ENCODE assay signal across 1 cellular context in the genomic region with DNA sequence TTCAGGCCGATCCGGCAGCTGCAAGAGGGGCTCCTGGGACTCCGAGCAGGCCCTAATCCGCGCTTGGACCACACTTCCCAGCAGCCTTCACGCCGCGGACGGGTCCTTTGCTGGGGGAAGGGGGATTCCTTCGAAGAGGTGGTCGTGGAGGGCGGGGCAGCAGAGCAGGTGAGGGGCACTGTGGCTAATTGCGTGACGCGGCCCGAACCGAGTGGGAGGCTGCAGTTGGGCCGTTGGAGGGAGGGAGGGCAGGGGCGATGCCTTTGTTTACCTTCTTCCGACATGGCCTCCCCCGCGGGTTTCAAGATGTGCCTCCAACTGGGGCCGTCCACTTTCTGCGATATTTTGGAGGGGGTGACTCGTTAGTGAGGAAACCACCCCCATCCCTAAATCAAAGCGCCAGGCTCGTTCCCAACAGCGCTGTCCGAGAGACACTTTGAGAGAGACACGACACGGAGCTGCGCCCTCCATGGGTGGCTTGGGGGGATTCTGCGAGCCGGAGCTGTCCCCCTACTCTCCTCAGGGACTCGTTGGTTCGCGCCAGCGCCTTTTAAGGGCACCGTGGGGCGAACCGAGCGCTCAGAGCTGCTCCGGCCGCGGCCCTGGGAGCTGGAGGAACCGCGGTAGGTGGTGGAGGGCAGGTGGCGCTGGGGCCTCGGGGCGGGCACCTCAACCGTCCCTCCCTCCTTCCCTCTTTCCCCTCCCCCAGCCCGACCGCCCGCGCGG.
TF ChIP-seq lines count a peak whose summit lies in the region.

A gene (plus strand): TSS at position 582 of the 726 bp plus-strand sequence. CDS start 3,070 bp downstream, outside the sequence.

TF ChIP-seq in K562, 482 proteins besides CTCF, POLR2A, EP300 and RAD21 (continued from another document and continues in another):
- TF ChIP-seq, protein P1, sequence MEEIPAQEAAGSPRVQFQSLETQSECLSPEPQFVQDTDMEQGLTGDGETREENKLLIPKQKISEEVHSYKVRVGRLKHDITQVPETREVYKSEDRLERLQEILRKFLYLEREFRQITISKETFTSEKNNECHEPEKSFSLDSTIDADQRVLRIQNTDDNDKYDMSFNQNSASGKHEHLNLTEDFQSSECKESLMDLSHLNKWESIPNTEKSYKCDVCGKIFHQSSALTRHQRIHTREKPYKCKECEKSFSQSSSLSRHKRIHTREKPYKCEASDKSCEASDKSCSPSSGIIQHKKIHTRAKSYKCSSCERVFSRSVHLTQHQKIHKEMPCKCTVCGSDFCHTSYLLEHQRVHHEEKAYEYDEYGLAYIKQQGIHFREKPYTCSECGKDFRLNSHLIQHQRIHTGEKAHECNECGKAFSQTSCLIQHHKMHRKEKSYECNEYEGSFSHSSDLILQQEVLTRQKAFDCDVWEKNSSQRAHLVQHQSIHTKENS (CRISPR knock-in tag; IDR thresholded peaks at IDR 0.05): no peak
- TF ChIP-seq BRD9 (IDR thresholded peaks at IDR 0.05; ENCODE audit: low read depth, partially characterized antibody): no peak
- TF ChIP-seq GTF2F1 (IDR thresholded peaks at IDR 0.05; ENCODE audit: low read depth, low read length): peak; percentile 96
- TF ChIP-seq ZNF436 (CRISPR knock-in tag; IDR thresholded peaks at IDR 0.05): 0 out of 2 replicates have a peak, but pooled peaks have one; percentile 14
- peak; percentile 93 for TF ChIP-seq HMGN3 (IDR thresholded peaks at IDR 0.05; ENCODE audit: borderline replicate concordance, extremely low read depth, insufficient read length, low read depth, low read length)
- TF ChIP-seq CEBPB (tag; IDR thresholded peaks at IDR 0.05): peak; percentile 66
- no peak; the same call in 1 of the 2 replicates for TF ChIP-seq CAMTA2 (CRISPR knock-in tag; conservative IDR thresholded peaks at IDR 0.05)
- peak; percentile 91 for TF ChIP-seq GTF2E2 (tag; IDR thresholded peaks at IDR 0.05)
- TF ChIP-seq ZNF699 (CRISPR knock-in tag; IDR thresholded peaks at IDR 0.05; ENCODE audit: insufficient replicate concordance): no peak
- TF ChIP-seq, protein P2, sequence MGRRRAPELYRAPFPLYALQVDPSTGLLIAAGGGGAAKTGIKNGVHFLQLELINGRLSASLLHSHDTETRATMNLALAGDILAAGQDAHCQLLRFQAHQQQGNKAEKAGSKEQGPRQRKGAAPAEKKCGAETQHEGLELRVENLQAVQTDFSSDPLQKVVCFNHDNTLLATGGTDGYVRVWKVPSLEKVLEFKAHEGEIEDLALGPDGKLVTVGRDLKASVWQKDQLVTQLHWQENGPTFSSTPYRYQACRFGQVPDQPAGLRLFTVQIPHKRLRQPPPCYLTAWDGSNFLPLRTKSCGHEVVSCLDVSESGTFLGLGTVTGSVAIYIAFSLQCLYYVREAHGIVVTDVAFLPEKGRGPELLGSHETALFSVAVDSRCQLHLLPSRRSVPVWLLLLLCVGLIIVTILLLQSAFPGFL (CRISPR knock-in tag; IDR thresholded peaks at IDR 0.05): no peak
- no peak; the same call in 1 of the 2 replicates for TF ChIP-seq ELF1 (tag; IDR thresholded peaks at IDR 0.05)
- TF ChIP-seq U2AF1 (optimal IDR thresholded peaks at IDR 0.05; ENCODE audit: low read depth, low read length): peak; percentile 99
- TF ChIP-seq, protein P3, sequence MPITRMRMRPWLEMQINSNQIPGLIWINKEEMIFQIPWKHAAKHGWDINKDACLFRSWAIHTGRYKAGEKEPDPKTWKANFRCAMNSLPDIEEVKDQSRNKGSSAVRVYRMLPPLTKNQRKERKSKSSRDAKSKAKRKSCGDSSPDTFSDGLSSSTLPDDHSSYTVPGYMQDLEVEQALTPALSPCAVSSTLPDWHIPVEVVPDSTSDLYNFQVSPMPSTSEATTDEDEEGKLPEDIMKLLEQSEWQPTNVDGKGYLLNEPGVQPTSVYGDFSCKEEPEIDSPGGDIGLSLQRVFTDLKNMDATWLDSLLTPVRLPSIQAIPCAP (CRISPR knock-in tag; IDR thresholded peaks at IDR 0.05; ENCODE audit: borderline replicate concordance): no peak
- TF ChIP-seq TEAD1 (CRISPR knock-in tag; IDR thresholded peaks at IDR 0.05): peak in 1 of 2 experiments; percentile 48; a peak in 3 of 4 replicates
- TF ChIP-seq, protein P4, sequence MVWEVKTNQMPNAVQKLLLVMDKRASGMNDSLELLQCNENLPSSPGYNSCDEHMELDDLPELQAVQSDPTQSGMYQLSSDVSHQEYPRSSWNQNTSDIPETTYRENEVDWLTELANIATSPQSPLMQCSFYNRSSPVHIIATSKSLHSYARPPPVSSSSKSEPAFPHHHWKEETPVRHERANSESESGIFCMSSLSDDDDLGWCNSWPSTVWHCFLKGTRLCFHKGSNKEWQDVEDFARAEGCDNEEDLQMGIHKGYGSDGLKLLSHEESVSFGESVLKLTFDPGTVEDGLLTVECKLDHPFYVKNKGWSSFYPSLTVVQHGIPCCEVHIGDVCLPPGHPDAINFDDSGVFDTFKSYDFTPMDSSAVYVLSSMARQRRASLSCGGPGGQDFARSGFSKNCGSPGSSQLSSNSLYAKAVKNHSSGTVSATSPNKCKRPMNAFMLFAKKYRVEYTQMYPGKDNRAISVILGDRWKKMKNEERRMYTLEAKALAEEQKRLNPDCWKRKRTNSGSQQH (CRISPR knock-in tag; IDR thresholded peaks at IDR 0.05): 0 out of 2 replicates have a peak, but pooled peaks have one; percentile 51
- TF ChIP-seq MAFF (IDR thresholded peaks at IDR 0.05; ENCODE audit: low read length): peak; percentile 64
- TF ChIP-seq, protein P5, sequence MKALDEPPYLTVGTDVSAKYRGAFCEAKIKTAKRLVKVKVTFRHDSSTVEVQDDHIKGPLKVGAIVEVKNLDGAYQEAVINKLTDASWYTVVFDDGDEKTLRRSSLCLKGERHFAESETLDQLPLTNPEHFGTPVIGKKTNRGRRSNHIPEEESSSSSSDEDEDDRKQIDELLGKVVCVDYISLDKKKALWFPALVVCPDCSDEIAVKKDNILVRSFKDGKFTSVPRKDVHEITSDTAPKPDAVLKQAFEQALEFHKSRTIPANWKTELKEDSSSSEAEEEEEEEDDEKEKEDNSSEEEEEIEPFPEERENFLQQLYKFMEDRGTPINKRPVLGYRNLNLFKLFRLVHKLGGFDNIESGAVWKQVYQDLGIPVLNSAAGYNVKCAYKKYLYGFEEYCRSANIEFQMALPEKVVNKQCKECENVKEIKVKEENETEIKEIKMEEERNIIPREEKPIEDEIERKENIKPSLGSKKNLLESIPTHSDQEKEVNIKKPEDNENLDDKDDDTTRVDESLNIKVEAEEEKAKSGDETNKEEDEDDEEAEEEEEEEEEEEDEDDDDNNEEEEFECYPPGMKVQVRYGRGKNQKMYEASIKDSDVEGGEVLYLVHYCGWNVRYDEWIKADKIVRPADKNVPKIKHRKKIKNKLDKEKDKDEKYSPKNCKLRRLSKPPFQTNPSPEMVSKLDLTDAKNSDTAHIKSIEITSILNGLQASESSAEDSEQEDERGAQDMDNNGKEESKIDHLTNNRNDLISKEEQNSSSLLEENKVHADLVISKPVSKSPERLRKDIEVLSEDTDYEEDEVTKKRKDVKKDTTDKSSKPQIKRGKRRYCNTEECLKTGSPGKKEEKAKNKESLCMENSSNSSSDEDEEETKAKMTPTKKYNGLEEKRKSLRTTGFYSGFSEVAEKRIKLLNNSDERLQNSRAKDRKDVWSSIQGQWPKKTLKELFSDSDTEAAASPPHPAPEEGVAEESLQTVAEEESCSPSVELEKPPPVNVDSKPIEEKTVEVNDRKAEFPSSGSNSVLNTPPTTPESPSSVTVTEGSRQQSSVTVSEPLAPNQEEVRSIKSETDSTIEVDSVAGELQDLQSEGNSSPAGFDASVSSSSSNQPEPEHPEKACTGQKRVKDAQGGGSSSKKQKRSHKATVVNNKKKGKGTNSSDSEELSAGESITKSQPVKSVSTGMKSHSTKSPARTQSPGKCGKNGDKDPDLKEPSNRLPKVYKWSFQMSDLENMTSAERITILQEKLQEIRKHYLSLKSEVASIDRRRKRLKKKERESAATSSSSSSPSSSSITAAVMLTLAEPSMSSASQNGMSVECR (CRISPR knock-in tag; IDR thresholded peaks at IDR 0.05): peak; percentile 77; the same call in 1 of the 2 replicates
- TF ChIP-seq FOXJ2 (tag; IDR thresholded peaks at IDR 0.05): peak; percentile 90
- TF ChIP-seq, protein P6, sequence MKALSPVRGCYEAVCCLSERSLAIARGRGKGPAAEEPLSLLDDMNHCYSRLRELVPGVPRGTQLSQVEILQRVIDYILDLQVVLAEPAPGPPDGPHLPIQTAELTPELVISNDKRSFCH (CRISPR knock-in tag; IDR thresholded peaks at IDR 0.05): no peak
- TF ChIP-seq, protein P6 (tag; IDR thresholded peaks at IDR 0.05): no peak
- peak; percentile 97 for TF ChIP-seq FOXK1 (CRISPR knock-in tag; IDR thresholded peaks at IDR 0.05; ENCODE audit: borderline replicate concordance)
- TF ChIP-seq, protein P7, sequence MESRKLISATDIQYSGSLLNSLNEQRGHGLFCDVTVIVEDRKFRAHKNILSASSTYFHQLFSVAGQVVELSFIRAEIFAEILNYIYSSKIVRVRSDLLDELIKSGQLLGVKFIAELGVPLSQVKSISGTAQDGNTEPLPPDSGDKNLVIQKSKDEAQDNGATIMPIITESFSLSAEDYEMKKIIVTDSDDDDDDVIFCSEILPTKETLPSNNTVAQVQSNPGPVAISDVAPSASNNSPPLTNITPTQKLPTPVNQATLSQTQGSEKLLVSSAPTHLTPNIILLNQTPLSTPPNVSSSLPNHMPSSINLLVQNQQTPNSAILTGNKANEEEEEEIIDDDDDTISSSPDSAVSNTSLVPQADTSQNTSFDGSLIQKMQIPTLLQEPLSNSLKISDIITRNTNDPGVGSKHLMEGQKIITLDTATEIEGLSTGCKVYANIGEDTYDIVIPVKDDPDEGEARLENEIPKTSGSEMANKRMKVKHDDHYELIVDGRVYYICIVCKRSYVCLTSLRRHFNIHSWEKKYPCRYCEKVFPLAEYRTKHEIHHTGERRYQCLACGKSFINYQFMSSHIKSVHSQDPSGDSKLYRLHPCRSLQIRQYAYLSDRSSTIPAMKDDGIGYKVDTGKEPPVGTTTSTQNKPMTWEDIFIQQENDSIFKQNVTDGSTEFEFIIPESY (CRISPR knock-in tag; IDR thresholded peaks at IDR 0.05): peak; percentile 9; the same call in 1 of the 2 replicates
- no peak for TF ChIP-seq ZNF324 (CRISPR knock-in tag; IDR thresholded peaks at IDR 0.05)
- TF ChIP-seq JUND (IDR thresholded peaks at IDR 0.05; ENCODE audit: borderline replicate concordance, low read depth, low read length): peak; percentile 93
- peak; percentile 44; the same call in 2 of the 3 replicates for TF ChIP-seq JUND (tag; IDR thresholded peaks at IDR 0.05; ENCODE audit: borderline replicate concordance, low read depth, low read length)
- TF ChIP-seq RB1 (IDR thresholded peaks at IDR 0.05; ENCODE audit: low read depth): peak; percentile 87
- TF ChIP-seq, protein P8, sequence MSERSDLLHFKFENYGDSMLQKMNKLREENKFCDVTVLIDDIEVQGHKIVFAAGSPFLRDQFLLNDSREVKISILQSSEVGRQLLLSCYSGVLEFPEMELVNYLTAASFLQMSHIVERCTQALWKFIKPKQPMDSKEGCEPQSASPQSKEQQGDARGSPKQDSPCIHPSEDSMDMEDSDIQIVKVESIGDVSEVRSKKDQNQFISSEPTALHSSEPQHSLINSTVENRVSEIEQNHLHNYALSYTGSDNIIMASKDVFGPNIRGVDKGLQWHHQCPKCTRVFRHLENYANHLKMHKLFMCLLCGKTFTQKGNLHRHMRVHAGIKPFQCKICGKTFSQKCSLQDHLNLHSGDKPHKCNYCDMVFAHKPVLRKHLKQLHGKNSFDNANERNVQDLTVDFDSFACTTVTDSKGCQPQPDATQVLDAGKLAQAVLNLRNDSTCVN (CRISPR knock-in tag; IDR thresholded peaks at IDR 0.05): peak; percentile 80; the same call in 1 of the 2 replicates
- TF ChIP-seq RBM14 (IDR thresholded peaks at IDR 0.05; ENCODE audit: borderline replicate concordance, insufficient read depth, low read depth, low read length): peak; percentile 96; the same call in 1 of the 2 replicates
- TF ChIP-seq, protein P9, sequence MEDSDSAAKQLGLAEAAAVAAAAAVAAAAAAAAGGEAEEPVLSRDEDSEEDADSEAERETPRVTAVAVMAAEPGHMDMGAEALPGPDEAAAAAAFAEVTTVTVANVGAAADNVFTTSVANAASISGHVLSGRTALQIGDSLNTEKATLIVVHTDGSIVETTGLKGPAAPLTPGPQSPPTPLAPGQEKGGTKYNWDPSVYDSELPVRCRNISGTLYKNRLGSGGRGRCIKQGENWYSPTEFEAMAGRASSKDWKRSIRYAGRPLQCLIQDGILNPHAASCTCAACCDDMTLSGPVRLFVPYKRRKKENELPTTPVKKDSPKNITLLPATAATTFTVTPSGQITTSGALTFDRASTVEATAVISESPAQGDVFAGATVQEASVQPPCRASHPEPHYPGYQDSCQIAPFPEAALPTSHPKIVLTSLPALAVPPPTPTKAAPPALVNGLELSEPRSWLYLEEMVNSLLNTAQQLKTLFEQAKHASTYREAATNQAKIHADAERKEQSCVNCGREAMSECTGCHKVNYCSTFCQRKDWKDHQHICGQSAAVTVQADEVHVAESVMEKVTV (CRISPR knock-in tag; IDR thresholded peaks at IDR 0.05): no peak
- TF ChIP-seq SRSF7 (optimal IDR thresholded peaks at IDR 0.05; ENCODE audit: low read depth, low read length): peak; percentile 47
- TF ChIP-seq CHD2 (IDR thresholded peaks at IDR 0.05; ENCODE audit: low read depth, low read length): peak; percentile 67
- TF ChIP-seq DNMT1 (IDR thresholded peaks at IDR 0.05): no peak
- TF ChIP-seq, protein P10, sequence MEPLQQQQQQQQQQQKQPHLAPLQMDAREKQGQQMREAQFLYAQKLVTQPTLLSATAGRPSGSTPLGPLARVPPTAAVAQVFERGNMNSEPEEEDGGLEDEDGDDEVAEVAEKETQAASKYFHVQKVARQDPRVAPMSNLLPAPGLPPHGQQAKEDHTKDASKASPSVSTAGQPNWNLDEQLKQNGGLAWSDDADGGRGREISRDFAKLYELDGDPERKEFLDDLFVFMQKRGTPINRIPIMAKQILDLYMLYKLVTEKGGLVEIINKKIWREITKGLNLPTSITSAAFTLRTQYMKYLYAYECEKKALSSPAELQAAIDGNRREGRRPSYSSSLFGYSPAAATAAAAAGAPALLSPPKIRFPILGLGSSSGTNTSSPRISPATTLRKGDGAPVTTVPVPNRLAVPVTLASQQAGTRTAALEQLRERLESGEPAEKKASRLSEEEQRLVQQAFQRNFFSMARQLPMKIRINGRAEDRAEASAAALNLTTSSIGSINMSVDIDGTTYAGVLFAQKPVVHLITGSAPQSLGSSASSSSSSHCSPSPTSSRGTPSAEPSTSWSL (CRISPR knock-in tag; IDR thresholded peaks at IDR 0.05; ENCODE audit: borderline replicate concordance): no peak
- TF ChIP-seq, protein P11, sequence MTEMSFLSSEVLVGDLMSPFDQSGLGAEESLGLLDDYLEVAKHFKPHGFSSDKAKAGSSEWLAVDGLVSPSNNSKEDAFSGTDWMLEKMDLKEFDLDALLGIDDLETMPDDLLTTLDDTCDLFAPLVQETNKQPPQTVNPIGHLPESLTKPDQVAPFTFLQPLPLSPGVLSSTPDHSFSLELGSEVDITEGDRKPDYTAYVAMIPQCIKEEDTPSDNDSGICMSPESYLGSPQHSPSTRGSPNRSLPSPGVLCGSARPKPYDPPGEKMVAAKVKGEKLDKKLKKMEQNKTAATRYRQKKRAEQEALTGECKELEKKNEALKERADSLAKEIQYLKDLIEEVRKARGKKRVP (CRISPR knock-in tag; IDR thresholded peaks at IDR 0.05): peak; percentile 51
- TF ChIP-seq YBX1 (IDR thresholded peaks at IDR 0.05): no peak
- peak; percentile 67; the same call in 1 of the 2 replicates for TF ChIP-seq ZNF431 (CRISPR knock-in tag; IDR thresholded peaks at IDR 0.05)
- TF ChIP-seq LEF1 (IDR thresholded peaks at IDR 0.05): 0 out of 2 replicates have a peak, but pooled peaks have one; percentile 38
- TF ChIP-seq KDM5B (IDR thresholded peaks at IDR 0.05; ENCODE audit: insufficient replicate concordance, low read depth, low read length): peak; percentile 99
- peak; percentile 55 for TF ChIP-seq NCOR1 (IDR thresholded peaks at IDR 0.05)
- TF ChIP-seq RBM22 (IDR thresholded peaks at IDR 0.05; ENCODE audit: low read depth, low read length, poor library complexity, severe bottlenecking): peak; percentile 99
- TF ChIP-seq SIX5 (IDR thresholded peaks at IDR 0.05; ENCODE audit: borderline replicate concordance in 1 of 2, insufficient read depth in 1 of 2, low read depth in 1 of 2, low read length in 2 of 2): peak; percentile 83 to 87
